In genomic region chr1:18647681-18648214, GRCh38 we compare ENCODE assay signal across 1 cellular context.
TF ChIP-seq lines count a peak whose summit lies in the region.

No MANE protein-coding gene starts in this region.

TF ChIP-seq in WTC11, 78 proteins besides CTCF, POLR2A, EP300 and RAD21 (continued from another document):
- no peak for TF ChIP-seq ARID4B (CRISPR knock-in tag; IDR thresholded peaks at IDR 0.05; ENCODE audit: borderline replicate concordance)
- no peak for TF ChIP-seq FOXJ3 (CRISPR knock-in tag; IDR thresholded peaks at IDR 0.05; ENCODE audit: borderline replicate concordance)
- no peak for TF ChIP-seq ZNF121 (CRISPR knock-in tag; IDR thresholded peaks at IDR 0.05)
- TF ChIP-seq E2F4 (CRISPR knock-in tag; IDR thresholded peaks at IDR 0.05; ENCODE audit: borderline replicate concordance, low read depth): no peak
- no peak for TF ChIP-seq ERG (CRISPR knock-in tag; IDR thresholded peaks at IDR 0.05)
- TF ChIP-seq MAX (CRISPR knock-in tag; IDR thresholded peaks at IDR 0.05): no peak
- no peak for TF ChIP-seq STAT6 (CRISPR knock-in tag; conservative IDR thresholded peaks at IDR 0.05; ENCODE audit: low read depth)
